Comparison of ENCODE assay signal across 18 cellular contexts in the genomic region with DNA sequence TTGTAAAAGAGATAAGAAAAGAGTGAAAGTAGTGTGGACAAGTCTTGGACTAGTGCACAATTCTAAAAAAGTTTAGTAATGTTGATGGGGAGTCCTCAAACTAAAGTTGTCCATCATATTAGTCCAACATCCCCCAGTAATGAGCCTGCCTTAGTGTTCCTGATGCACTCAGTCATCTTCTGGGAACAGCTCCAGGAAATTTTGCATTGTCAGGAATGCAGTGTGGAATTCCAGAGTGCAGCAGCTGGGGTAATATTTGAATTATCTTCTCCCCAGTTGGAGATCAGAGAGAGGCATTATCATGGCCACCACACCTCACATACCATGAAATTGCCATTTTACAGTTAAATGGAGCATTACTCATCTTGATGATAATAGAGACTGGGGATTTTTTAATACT.
DNase-seq lines count a peak whose midpoint lies in the region; ATAC-seq, FAIRE-seq and TF ChIP-seq lines count a peak whose summit lies in the region.
"Had no signal": no experiment of that assay in that cellular context is flagged by ENCODE, and none has a peak within 500 bp of the region (broad histone marks: within the 10 kb centered on the region; RNA-seq: fewer than 3 reads in every experiment).

No MANE protein-coding gene starts in this region.

- H3K27me3 ChIP-seq in RWPE2 (ENCODE audit: insufficient read depth, poor library complexity, severe bottlenecking): no peaks in the 10 kb centered on the region
- H3K27me3 ChIP-seq: heart right ventricle, pancreas, stomach had no signal

- TF ChIP-seq CTCF in RWPE2 (IDR thresholded peaks at IDR 0.05; ENCODE audit: poor library complexity, severe bottlenecking) (no peak), fibroblast of pulmonary artery (IDR thresholded peaks at IDR 0.05; ENCODE audit: low read length, missing control alignments) (no peak)

- no peak overlapping the region for H3K4me3 ChIP-seq in RWPE2 (ENCODE audit: severe bottlenecking)
- H3K4me3 ChIP-seq in fibroblast of pulmonary artery (replicated peaks; ENCODE audit: low read depth, low read length): no peak overlapping the region
- H3K4me3 ChIP-seq: A549, GM23338, heart right ventricle, pancreas, stomach had no signal

- H3K27ac ChIP-seq in RWPE2 (ENCODE audit: poor library complexity, severe bottlenecking): no peak overlapping the region
- H3K27ac ChIP-seq: A549, pancreas, stomach had no signal

- no peaks in the 10 kb centered on the region for H3K4me1 ChIP-seq in RWPE2 (ENCODE audit: insufficient read depth, poor library complexity, severe bottlenecking)
- H3K4me1 ChIP-seq: A549, pancreas had no signal

- DNase-seq in NCI-H2196 (lab: John Stamatoyannopoulos, UW; ENCODE audit: unreplicated experiment): peak; percentile 7
- DNase-seq in NCI-H2196 treated with DMSO at 0.1 percent for 48 hours (lab: John Stamatoyannopoulos, UW; ENCODE audit: unreplicated experiment): no peak
- no peak for DNase-seq in RWPE2 (ENCODE audit: low spot score)
- peak; percentile 78 for DNase-seq in fibroblast of pulmonary artery (ENCODE audit: low read depth)
- DNase-seq in urothelium cell line (ENCODE audit: low spot score): peak; percentile 39
- no peak for DNase-seq in activated gamma-delta T cell treated with Interleukin-2 at 50 U/mL for 16 hours
- no peak for DNase-seq in NOMO-1 (lab: John Stamatoyannopoulos, UW; ENCODE audit: unreplicated experiment in 2 of 2)
- no peak for DNase-seq in RKO (ENCODE audit: low spot score)
- DNase-seq: activated CD4-positive, alpha-beta T cell treated with anti-CD3 and anti-CD28 coated beads for 1 hour; cerebellar nuclear complex; heart right ventricle; NCI-H345; pancreas; stimulated activated CD4-positive, alpha-beta T cell treated with anti-CD3 and anti-CD28 coated beads, Interleukin-4, amount 100 ng/mL, for 24 hours; stomach had no signal

- no peaks in the 10 kb centered on the region for H3K36me3 ChIP-seq in RWPE2 (ENCODE audit: low read depth)
- H3K36me3 ChIP-seq: heart right ventricle, pancreas, stomach had no signal

- no peaks in the 10 kb centered on the region for H3K9me3 ChIP-seq in RWPE2 (ENCODE audit: severe bottlenecking)
- H3K9me3 ChIP-seq: A549, heart right ventricle, pancreas, stomach had no signal

- FAIRE-seq in urothelium cell line (lab: Jason Lieb, UNC): no peak
- FAIRE-seq: A549, pancreas had no signal

- peak; percentile 46; the same call in 2 of the 3 replicates for ATAC-seq in RWPE2 (ENCODE audit: low read depth)
- ATAC-seq: A549; activated T-helper 17 cell treated with anti-CD3 and anti-CD28 coated beads, Interleukin-2, amount 50 U/mL, for 72 hours; GM23338 had no signal

Comparison
In these comparisons a context has a peak if more than half of its experiments do, and no peak if none do; other contexts are left out.
1. DNase-seq: peak in NCI-H2196 (single experiment), fibroblast of pulmonary artery (single experiment) and urothelium cell line (single experiment); none in NCI-H2196 treated with DMSO at 0.1 percent for 48 hours (single experiment), RWPE2 (single experiment), activated gamma-delta T cell treated with Interleukin-2 at 50 U/mL for 16 hours (single experiment), NOMO-1 (0 of 2) and RKO (single experiment).